1 cellular context compared by ENCODE assay signal in genomic region chr11:118531597-118532084, GRCh38.
TF ChIP-seq lines count a peak whose summit lies in the region.

No MANE protein-coding gene starts in this region.

TF ChIP-seq in HCT116, 20 proteins besides CTCF, POLR2A, EP300 and RAD21 (continued from another document):
- TF ChIP-seq ZNF274 (IDR thresholded peaks at IDR 0.05; ENCODE audit: low read depth, low read length) (no peak), YY1 (IDR thresholded peaks at IDR 0.05; ENCODE audit: extremely low read depth, insufficient replicate concordance, low read depth, low read length) (no peak), SIN3A (IDR thresholded peaks at IDR 0.05; ENCODE audit: low read depth) (no peak), EZH2 (IDR thresholded peaks at IDR 0.05) (no peak), POLR2AphosphoS5 (IDR thresholded peaks at IDR 0.05; ENCODE audit: low read depth, low read length) (no peak), CBX3 (IDR thresholded peaks at IDR 0.05; ENCODE audit: low read depth) (no peak), ELF1 (IDR thresholded peaks at IDR 0.05; ENCODE audit: borderline replicate concordance, low read depth) (no peak)
- TF ChIP-seq, protein P1, sequence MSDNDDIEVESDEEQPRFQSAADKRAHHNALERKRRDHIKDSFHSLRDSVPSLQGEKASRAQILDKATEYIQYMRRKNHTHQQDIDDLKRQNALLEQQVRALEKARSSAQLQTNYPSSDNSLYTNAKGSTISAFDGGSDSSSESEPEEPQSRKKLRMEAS (IDR thresholded peaks at IDR 0.05) = no peak
- TF ChIP-seq, protein P2, sequence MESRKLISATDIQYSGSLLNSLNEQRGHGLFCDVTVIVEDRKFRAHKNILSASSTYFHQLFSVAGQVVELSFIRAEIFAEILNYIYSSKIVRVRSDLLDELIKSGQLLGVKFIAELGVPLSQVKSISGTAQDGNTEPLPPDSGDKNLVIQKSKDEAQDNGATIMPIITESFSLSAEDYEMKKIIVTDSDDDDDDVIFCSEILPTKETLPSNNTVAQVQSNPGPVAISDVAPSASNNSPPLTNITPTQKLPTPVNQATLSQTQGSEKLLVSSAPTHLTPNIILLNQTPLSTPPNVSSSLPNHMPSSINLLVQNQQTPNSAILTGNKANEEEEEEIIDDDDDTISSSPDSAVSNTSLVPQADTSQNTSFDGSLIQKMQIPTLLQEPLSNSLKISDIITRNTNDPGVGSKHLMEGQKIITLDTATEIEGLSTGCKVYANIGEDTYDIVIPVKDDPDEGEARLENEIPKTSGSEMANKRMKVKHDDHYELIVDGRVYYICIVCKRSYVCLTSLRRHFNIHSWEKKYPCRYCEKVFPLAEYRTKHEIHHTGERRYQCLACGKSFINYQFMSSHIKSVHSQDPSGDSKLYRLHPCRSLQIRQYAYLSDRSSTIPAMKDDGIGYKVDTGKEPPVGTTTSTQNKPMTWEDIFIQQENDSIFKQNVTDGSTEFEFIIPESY (IDR thresholded peaks at IDR 0.05; ENCODE audit: extremely low read depth, insufficient replicate concordance, low read length) = no peak
- TF ChIP-seq, protein P3, sequence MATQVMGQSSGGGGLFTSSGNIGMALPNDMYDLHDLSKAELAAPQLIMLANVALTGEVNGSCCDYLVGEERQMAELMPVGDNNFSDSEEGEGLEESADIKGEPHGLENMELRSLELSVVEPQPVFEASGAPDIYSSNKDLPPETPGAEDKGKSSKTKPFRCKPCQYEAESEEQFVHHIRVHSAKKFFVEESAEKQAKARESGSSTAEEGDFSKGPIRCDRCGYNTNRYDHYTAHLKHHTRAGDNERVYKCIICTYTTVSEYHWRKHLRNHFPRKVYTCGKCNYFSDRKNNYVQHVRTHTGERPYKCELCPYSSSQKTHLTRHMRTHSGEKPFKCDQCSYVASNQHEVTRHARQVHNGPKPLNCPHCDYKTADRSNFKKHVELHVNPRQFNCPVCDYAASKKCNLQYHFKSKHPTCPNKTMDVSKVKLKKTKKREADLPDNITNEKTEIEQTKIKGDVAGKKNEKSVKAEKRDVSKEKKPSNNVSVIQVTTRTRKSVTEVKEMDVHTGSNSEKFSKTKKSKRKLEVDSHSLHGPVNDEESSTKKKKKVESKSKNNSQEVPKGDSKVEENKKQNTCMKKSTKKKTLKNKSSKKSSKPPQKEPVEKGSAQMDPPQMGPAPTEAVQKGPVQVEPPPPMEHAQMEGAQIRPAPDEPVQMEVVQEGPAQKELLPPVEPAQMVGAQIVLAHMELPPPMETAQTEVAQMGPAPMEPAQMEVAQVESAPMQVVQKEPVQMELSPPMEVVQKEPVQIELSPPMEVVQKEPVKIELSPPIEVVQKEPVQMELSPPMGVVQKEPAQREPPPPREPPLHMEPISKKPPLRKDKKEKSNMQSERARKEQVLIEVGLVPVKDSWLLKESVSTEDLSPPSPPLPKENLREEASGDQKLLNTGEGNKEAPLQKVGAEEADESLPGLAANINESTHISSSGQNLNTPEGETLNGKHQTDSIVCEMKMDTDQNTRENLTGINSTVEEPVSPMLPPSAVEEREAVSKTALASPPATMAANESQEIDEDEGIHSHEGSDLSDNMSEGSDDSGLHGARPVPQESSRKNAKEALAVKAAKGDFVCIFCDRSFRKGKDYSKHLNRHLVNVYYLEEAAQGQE (IDR thresholded peaks at IDR 0.05; ENCODE audit: low read depth) = no peak
